21 cellular contexts compared by ENCODE assay signal in the genomic region with DNA sequence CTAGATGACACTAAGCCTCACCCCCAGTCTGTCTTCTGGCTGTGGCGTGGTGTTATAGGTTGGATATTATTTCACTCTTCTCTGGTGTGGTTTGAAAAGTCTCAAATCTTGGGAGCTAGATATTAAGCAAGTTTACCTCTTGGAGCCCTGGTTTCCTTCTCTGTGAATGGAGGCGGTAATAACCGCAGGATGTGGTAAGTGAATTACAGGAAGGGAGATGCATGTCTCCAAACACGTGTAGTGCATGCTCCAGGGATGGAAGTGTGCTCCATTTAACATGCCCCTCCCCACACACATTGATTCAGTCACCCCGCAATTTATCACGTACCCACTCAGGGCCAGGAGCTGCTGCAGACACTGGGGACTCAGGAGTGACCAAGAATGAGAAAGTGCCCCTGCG. TPM values are rescaled to one million over a fixed set of nuclear protein-coding genes. Genes with fewer than 3 reads are reported as not detected.
A peak's percentile ranks its signal among the peaks of the same experiment; 100 is the strongest.
DNase-seq lines count a peak whose midpoint lies in the region; ATAC-seq and TF ChIP-seq lines count a peak whose summit lies in the region.
"Had no signal": no experiment of that assay in that cellular context is flagged by ENCODE, and none has a peak within 500 bp of the region (broad histone marks: within the 10 kb centered on the region; RNA-seq: fewer than 3 reads in every experiment).

No MANE protein-coding gene starts in this region.

- TF ChIP-seq CTCF in CD4-positive, alpha-beta T cell (IDR thresholded peaks at IDR 0.05): no peak

- H3K36me3 Mint-ChIP-seq in CD4-positive, alpha-beta T cell (ENCODE audit: low read depth): peaks cover 72% of the 10 kb centered on the region
- peaks cover 55% of the 10 kb centered on the region for H3K36me3 Mint-ChIP-seq in T-helper 1 cell treated with Interleukin-12 subunit alpha and Interleukin-12 subunit beta and Interleukin-4 antibody, amounts not matched to agents 30 μg/mL and 1 μg/mL, for 36 hours (ENCODE audit: low read depth)
- H3K36me3 Mint-ChIP-seq in activated naive CD8-positive, alpha-beta T cell treated with anti-CD3 and anti-CD28 coated beads, Interleukin-2, amount 10 ng/mL, durations not matched to agents 7 days and 5 days: peaks cover 52% of the 10 kb centered on the region

- DNase-seq in CD4-positive, alpha-beta T cell: no peak
- DNase-seq in GF-D8 (lab: John Stamatoyannopoulos, UW) (peak; percentile 46), DMS53 (lab: John Stamatoyannopoulos, UW) (no peak), DMS79 (lab: John Stamatoyannopoulos, UW) (no peak), hippocampal formation (lab: John Stamatoyannopoulos, UW) (no peak)
- no peak for DNase-seq in activated naive CD8-positive, alpha-beta T cell treated with anti-CD3 and anti-CD28 coated beads, Interleukin-2, amount 10 ng/mL, durations not matched to agents 7 days and 5 days
- DNase-seq: activated CD4-positive, alpha-beta T cell treated with anti-CD3 and anti-CD28 coated beads for 1 hour; CD8-positive, alpha-beta memory T cell; cerebellar nuclear complex; lower lobe of right lung; NCI-H1694 treated with DMSO at 0.1 percent for 48 hours; NCI-H2171 treated with DMSO at 0.1 percent for 48 hours; sigmoid colon; upper lobe of right lung had no signal

- no peaks in the 10 kb centered on the region for H3K27me3 Mint-ChIP-seq in CD4-positive, alpha-beta T cell
- no peaks in the 10 kb centered on the region for H3K27me3 Mint-ChIP-seq in T-helper 1 cell treated with Interleukin-12 subunit alpha and Interleukin-12 subunit beta and Interleukin-4 antibody, amounts not matched to agents 30 μg/mL and 1 μg/mL, for 36 hours (ENCODE audit: low read depth)
- H3K27me3 Mint-ChIP-seq in activated naive CD8-positive, alpha-beta T cell treated with anti-CD3 and anti-CD28 coated beads, Interleukin-2, amount 10 ng/mL, durations not matched to agents 7 days and 5 days: no peaks in the 10 kb centered on the region
- H3K27me3 Mint-ChIP-seq: CD8-positive, alpha-beta memory T cell had no signal

- no peaks in the 10 kb centered on the region for H3K9me3 ChIP-seq in CD4-positive, alpha-beta T cell (ENCODE audit: control insufficient read depth, low read length)
- H3K9me3 ChIP-seq: lower lobe of right lung, sigmoid colon, upper lobe of right lung had no signal

- H3K9me3 Mint-ChIP-seq in CD4-positive, alpha-beta T cell: peaks cover 2% of the 10 kb centered on the region
- peaks cover 14% of the 10 kb centered on the region for H3K9me3 Mint-ChIP-seq in T-helper 1 cell treated with Interleukin-12 subunit alpha and Interleukin-12 subunit beta and Interleukin-4 antibody, amounts not matched to agents 30 μg/mL and 1 μg/mL, for 36 hours
- no peaks in the 10 kb centered on the region for H3K9me3 Mint-ChIP-seq in activated naive CD8-positive, alpha-beta T cell treated with anti-CD3 and anti-CD28 coated beads, Interleukin-2, amount 10 ng/mL, durations not matched to agents 7 days and 5 days
- H3K9me3 Mint-ChIP-seq: CD8-positive, alpha-beta memory T cell had no signal

- H3K27ac Mint-ChIP-seq in CD4-positive, alpha-beta T cell: no peak overlapping the region
- H3K27ac Mint-ChIP-seq in T-helper 1 cell treated with Interleukin-12 subunit alpha and Interleukin-12 subunit beta and Interleukin-4 antibody, amounts not matched to agents 30 μg/mL and 1 μg/mL, for 36 hours: peak overlapping the region; percentile 73
- peak overlapping the region; percentile 66 for H3K27ac Mint-ChIP-seq in activated naive CD8-positive, alpha-beta T cell treated with anti-CD3 and anti-CD28 coated beads, Interleukin-2, amount 10 ng/mL, durations not matched to agents 7 days and 5 days

- intact Hi-C loops in CD4-positive, alpha-beta T cell (cut with DNase I, micrococcal nuclease): loop anchor here in 1 of 2 experiments (5.0 kb wide), 1 partner anchor 507 kb away; the partner anchor contains the start of genes CETN2 and NSDHL

- H3K4me3 Mint-ChIP-seq in CD4-positive, alpha-beta T cell: peak overlapping the region; percentile 47
- H3K4me3 Mint-ChIP-seq in T-helper 1 cell treated with Interleukin-12 subunit alpha and Interleukin-12 subunit beta and Interleukin-4 antibody, amounts not matched to agents 30 μg/mL and 1 μg/mL, for 36 hours: peak overlapping the region; percentile 61
- H3K4me3 Mint-ChIP-seq in activated naive CD8-positive, alpha-beta T cell treated with anti-CD3 and anti-CD28 coated beads, Interleukin-2, amount 10 ng/mL, durations not matched to agents 7 days and 5 days: peak overlapping the region; percentile 65
- H3K4me3 Mint-ChIP-seq: CD8-positive, alpha-beta memory T cell had no signal

- CTCF ChIA-PET in CD4-positive, alpha-beta T cell (lab: Charles Lee): no interaction called here

- no peaks in the 10 kb centered on the region for H3K27me3 ChIP-seq in CD4-positive, alpha-beta T cell (ENCODE audit: control insufficient read depth, insufficient read depth, low read length)
- H3K27me3 ChIP-seq: sigmoid colon, upper lobe of right lung had no signal

- H3K27ac ChIP-seq in CD4-positive, alpha-beta T cell (ENCODE audit: low read depth, low read length): no peak overlapping the region
- H3K27ac ChIP-seq: epithelial cell of prostate, lower lobe of right lung, sigmoid colon, upper lobe of right lung had no signal

- POLR2A ChIA-PET in CD4-positive, alpha-beta T cell (lab: Charles Lee): no interaction called here
- POLR2A ChIA-PET in activated naive CD8-positive, alpha-beta T cell treated with anti-CD3 and anti-CD28 coated beads, Interleukin-2, amount 10 ng/mL, durations not matched to agents 7 days and 5 days (lab: Charles Lee): interaction anchor here (0.6 kb wide), 1 partner anchor 126 kb away, joined by 4 read pairs; no protein-coding TSS in a partner anchor

- ATAC-seq in CD4-positive, alpha-beta T cell (ENCODE audit: poor library complexity): no peak
- ATAC-seq in activated naive CD8-positive, alpha-beta T cell treated with anti-CD3 and anti-CD28 coated beads, Interleukin-2, amount 10 ng/mL, durations not matched to agents 7 days and 5 days (ENCODE audit: low read depth): no peak
- no peak for ATAC-seq in GM19463 (IDR thresholded peaks at IDR 0.05; ENCODE audit: unreplicated experiment)
- ATAC-seq: lower lobe of right lung, upper lobe of right lung had no signal

- peaks cover 78% of the 10 kb centered on the region for H3K4me1 Mint-ChIP-seq in CD4-positive, alpha-beta T cell (ENCODE audit: low read depth)
- peaks cover 74% of the 10 kb centered on the region for H3K4me1 Mint-ChIP-seq in T-helper 1 cell treated with Interleukin-12 subunit alpha and Interleukin-12 subunit beta and Interleukin-4 antibody, amounts not matched to agents 30 μg/mL and 1 μg/mL, for 36 hours (ENCODE audit: low read depth)
- H3K4me1 Mint-ChIP-seq in activated naive CD8-positive, alpha-beta T cell treated with anti-CD3 and anti-CD28 coated beads, Interleukin-2, amount 10 ng/mL, durations not matched to agents 7 days and 5 days: peaks cover 68% of the 10 kb centered on the region

RNA-seq across cellular contexts. Expression of gene ZNF275, which starts 4.9 kb away (rescaled TPM):
- 10 to 100 TPM; 10.5 to 11.3 TPM for total RNA-seq in CD4-positive, alpha-beta T cell
- 10 to 100 TPM; 22.6 to 24.6 TPM for total RNA-seq in activated naive CD8-positive, alpha-beta T cell treated with anti-CD3 and anti-CD28 coated beads, Interleukin-2, amount 10 ng/mL, durations not matched to agents 7 days and 5 days

RNA-seq across cellular contexts. Expression of gene PNMA6F, which starts 17.3 kb away (rescaled TPM):
- not detected for total RNA-seq in CD4-positive, alpha-beta T cell
- total RNA-seq in activated naive CD8-positive, alpha-beta T cell treated with anti-CD3 and anti-CD28 coated beads, Interleukin-2, amount 10 ng/mL, durations not matched to agents 7 days and 5 days: not detected
- total RNA-seq: CD8-positive, alpha-beta memory T cell; H4; kidney epithelial cell; lower lobe of right lung; mononuclear cell; sigmoid colon; subcutaneous adipose tissue; upper lobe of right lung had no signal
